8 cellular contexts compared by ENCODE assay signal in genomic region chr10:42783181-42783549, GRCh38. TPM values are rescaled to one million over a fixed set of nuclear protein-coding genes. Genes with fewer than 3 reads are reported as not detected.
A peak's percentile ranks its signal among the peaks of the same experiment; 100 is the strongest.
DNase-seq lines count a peak whose midpoint lies in the region; ATAC-seq and TF ChIP-seq lines count a peak whose summit lies in the region.

No MANE protein-coding gene starts in this region.

- no peak for TF ChIP-seq CTCF in GM06990 (IDR thresholded peaks at IDR 0.05; ENCODE audit: insufficient read depth, low read length, poor library complexity, severe bottlenecking)
- no peak for TF ChIP-seq CTCF in SU-DHL-6 (IDR thresholded peaks at IDR 0.05; ENCODE audit: insufficient read depth, low read length, poor library complexity, severe bottlenecking)
- no peak for TF ChIP-seq CTCF in tibial nerve (IDR thresholded peaks at IDR 0.05)

- H3K27me3 ChIP-seq in GM06990 (replicated peaks; ENCODE audit: control insufficient read depth, insufficient read depth, low read length): no peaks in the 10 kb centered on the region
- no peaks in the 10 kb centered on the region for H3K27me3 ChIP-seq in SU-DHL-6 (ENCODE audit: low read length)
- H3K27me3 ChIP-seq in tibial nerve: no peaks in the 10 kb centered on the region

- H3K4me1 ChIP-seq in mesodermal cell (ENCODE audit: control insufficient read depth, insufficient read depth, low read length, poor library complexity, severe bottlenecking) (no peaks in the 10 kb centered on the region), tibial nerve (peaks cover 0 to 26% (median 3%) of the 10 kb centered on the region in 4 donors)

- H3K36me3 ChIP-seq in GM06990 (ENCODE audit: control insufficient read depth, insufficient read depth, low read length) (peaks cover 4% of the 10 kb centered on the region), SU-DHL-6 (ENCODE audit: low read length) (peaks cover 8% of the 10 kb centered on the region; the same call in 1 of the 2 replicates), mesodermal cell (ENCODE audit: control insufficient read depth, insufficient read depth, low read length) (peaks cover 33% of the 10 kb centered on the region), tibial nerve (peaks cover 0 to 32% (median 5%) of the 10 kb centered on the region in 3 donors)

- no peak for TF ChIP-seq EP300 in tibial nerve (IDR thresholded peaks at IDR 0.05)

- H3K9me2 ChIP-seq in SU-DHL-6 (replicated peaks; ENCODE audit: insufficient read depth, low read length): no peaks in the 10 kb centered on the region

- ATAC-seq in HG03571 (IDR thresholded peaks at IDR 0.05; ENCODE audit: unreplicated experiment) (peak; percentile 5), HG02610 (IDR thresholded peaks at IDR 0.05; ENCODE audit: unreplicated experiment) (no peak)

- peak overlapping the region; percentile 96 for H2AFZ ChIP-seq in SU-DHL-6 (ENCODE audit: low read depth, low read length, severe bottlenecking)

- H3K79me2 ChIP-seq in SU-DHL-6 (ENCODE audit: insufficient read depth, low read length): peaks cover 19% of the 10 kb centered on the region

- H4K20me1 ChIP-seq in SU-DHL-6 (ENCODE audit: low read depth, low read length): no peaks in the 10 kb centered on the region

- WGBS in mesodermal cell (ENCODE audit: insufficient coverage in 2 of 2), 2 experiments: 0 to 9% methylated on average over 5 to 6 of the region's 11 CpGs
- WGBS in tibial nerve, 2 donors: 2 to 4% methylated on average over 11 of the region's 11 CpGs

- H3K9ac ChIP-seq in SU-DHL-6 (ENCODE audit: low read length): peak overlapping the region; percentile 68

- H3K27ac ChIP-seq in SU-DHL-6 (ENCODE audit: low read depth, low read length) (no peak overlapping the region), mesodermal cell (ENCODE audit: low read depth, low read length, severe bottlenecking) (peak overlapping the region; percentile 76), tibial nerve (peak overlapping the region in 3 of 4 donors; percentile 86 to 92 (median 90))

- H3K9me3 ChIP-seq in SU-DHL-6 (ENCODE audit: insufficient read depth, low read length) (no peaks in the 10 kb centered on the region), mesodermal cell (ENCODE audit: control insufficient read depth, low read length) (no peaks in the 10 kb centered on the region), tibial nerve (no peaks in the 10 kb centered on the region)

- peak overlapping the region; percentile 77 for H3K4me2 ChIP-seq in SU-DHL-6 (ENCODE audit: low read depth, low read length, poor library complexity, severe bottlenecking)

- DNase-seq in GM06990 (ENCODE audit: extremely low read depth, insufficient read length) (no peak), dermis microvascular lymphatic vessel endothelial cell (ENCODE audit: low read depth in 2 of 2) (peak; percentile 75 to 94), tibial nerve (ENCODE audit: low spot score in 2 of 2) (no peak), epidermal melanocyte (ENCODE audit: insufficient read length, low spot score) (no peak)

- TF ChIP-seq POLR2A in tibial nerve (IDR thresholded peaks at IDR 0.05): no peak

- H3F3A ChIP-seq in SU-DHL-6 (ENCODE audit: insufficient read depth): no peaks in the 10 kb centered on the region

- peak overlapping the region; percentile 72 for H3K4me3 ChIP-seq in GM06990 (replicated peaks; ENCODE audit: low read depth, low read length)
- peak overlapping the region; percentile 69 for H3K4me3 ChIP-seq in SU-DHL-6 (ENCODE audit: insufficient read depth, low read length, poor library complexity, severe bottlenecking)
- H3K4me3 ChIP-seq in mesodermal cell (ENCODE audit: extremely low read depth, insufficient read depth, low read length, poor library complexity, severe bottlenecking): peak overlapping the region; percentile 74
- H3K4me3 ChIP-seq in tibial nerve: peak overlapping the region; percentile 57 to 88 (median 72)

RNA-seq across cellular contexts. Expression of gene BMS1, which starts 0.6 kb away (rescaled TPM):
- 15.9 and 17.1 TPM in 2 replicates for total RNA-seq in dermis microvascular lymphatic vessel endothelial cell
- polyA plus RNA-seq in mesodermal cell (2013, experiment 1 of 2): 19.4 TPM
- 20.9 TPM for polyA plus RNA-seq in mesodermal cell (2013, experiment 2 of 2)
- total RNA-seq in tibial nerve: 10 to 100 TPM; 11.6 to 14.9 (median 14.2) TPM

Comparison
In these comparisons a context has a peak if more than half of its experiments do, and no peak if none do; other contexts are left out.
1. DNase-seq: peak in dermis microvascular lymphatic vessel endothelial cell (2 of 2); none in GM06990 (single experiment), tibial nerve (0 of 2) and epidermal melanocyte (single experiment).
2. Peak in every context shown above with its lines, with median percentiles within 50 percentile points of each other: H3K4me3 ChIP-seq.